ENCODE assay signal across 1 cellular context in genomic region chr7:128783143-128783799, GRCh38.
TF ChIP-seq lines count a peak whose summit lies in the region.

No MANE protein-coding gene starts in this region.

TF ChIP-seq in K562, 482 proteins besides CTCF, POLR2A, EP300 and RAD21 (continued from another document and continues in another):
- TF ChIP-seq AFF4 (CRISPR knock-in tag; IDR thresholded peaks at IDR 0.05) = peak; percentile 73; the same call in 1 of the 2 replicates
- no peak for TF ChIP-seq ILF3 (IDR thresholded peaks at IDR 0.05; ENCODE audit: borderline replicate concordance)
- 0 out of 2 replicates have a peak, but pooled peaks have one; percentile 17 for TF ChIP-seq FOXM1 (IDR thresholded peaks at IDR 0.05; ENCODE audit: low read depth)
- 0 out of 2 replicates have a peak, but pooled peaks have one; percentile 53 for TF ChIP-seq FOXM1 (CRISPR knock-in tag; IDR thresholded peaks at IDR 0.05; ENCODE audit: low read depth)
- peak; percentile 97 for TF ChIP-seq BDP1 (IDR thresholded peaks at IDR 0.05; ENCODE audit: insufficient read depth, insufficient read length)
- TF ChIP-seq ZFPM2 (CRISPR knock-in tag; IDR thresholded peaks at IDR 0.05) = no peak
- 0 out of 2 replicates have a peak, but pooled peaks have one; percentile 27 for TF ChIP-seq ZNF644 (tag; IDR thresholded peaks at IDR 0.05; ENCODE audit: low read depth)
- peak; percentile 79 for TF ChIP-seq CXXC5 (CRISPR knock-in tag; IDR thresholded peaks at IDR 0.05)
- no peak for TF ChIP-seq ZNF140 (CRISPR knock-in tag; IDR thresholded peaks at IDR 0.05)
- TF ChIP-seq TFAM (CRISPR knock-in tag; conservative IDR thresholded peaks at IDR 0.05) = no peak
- peak; percentile 98 for TF ChIP-seq DACH1 (IDR thresholded peaks at IDR 0.05; ENCODE audit: partially characterized antibody)
- no peak for TF ChIP-seq ZNF175 (CRISPR knock-in tag; IDR thresholded peaks at IDR 0.05; ENCODE audit: low read depth)
- peak; percentile 4 to 60; a peak in 2 of 4 replicates for TF ChIP-seq ZMIZ1 (IDR thresholded peaks at IDR 0.05; ENCODE audit: low read depth in 2 of 2, low read length in 2 of 2)
- peak; percentile 96 for TF ChIP-seq GTF3C2 (IDR thresholded peaks at IDR 0.05; ENCODE audit: borderline replicate concordance, extremely low read depth, insufficient read length)
- peak; percentile 56; the same call in 1 of the 2 replicates for TF ChIP-seq SMAD3 (CRISPR knock-in tag; conservative IDR thresholded peaks at IDR 0.05)
- TF ChIP-seq ZNF174 (CRISPR knock-in tag; IDR thresholded peaks at IDR 0.05) = peak; percentile 71; the same call in 1 of the 2 replicates
- peak; percentile 77 for TF ChIP-seq TRIM28 (IDR thresholded peaks at IDR 0.05)
- peak; percentile 90 for TF ChIP-seq ZBTB2 (IDR thresholded peaks at IDR 0.05)
- peak; percentile 87 for TF ChIP-seq FOXP1 (CRISPR knock-in tag; IDR thresholded peaks at IDR 0.05)
- TF ChIP-seq ZNF431 (CRISPR knock-in tag; IDR thresholded peaks at IDR 0.05) = peak; percentile 86
- no peak for TF ChIP-seq STAG1 (CRISPR knock-in tag; IDR thresholded peaks at IDR 0.05; ENCODE audit: borderline replicate concordance)
- TF ChIP-seq CBFB (CRISPR knock-in tag; IDR thresholded peaks at IDR 0.05) = no peak
- TF ChIP-seq NFXL1 (CRISPR knock-in tag; IDR thresholded peaks at IDR 0.05) = no peak
- TF ChIP-seq BRD9 (IDR thresholded peaks at IDR 0.05; ENCODE audit: low read depth, partially characterized antibody) = peak; percentile 99
- peak; percentile 50; the same call in 1 of the 2 replicates for TF ChIP-seq GMEB1 (CRISPR knock-in tag; IDR thresholded peaks at IDR 0.05)
- TF ChIP-seq TCF3 (CRISPR knock-in tag; IDR thresholded peaks at IDR 0.05) = peak; percentile 74
- TF ChIP-seq ZKSCAN1 (IDR thresholded peaks at IDR 0.05; ENCODE audit: low read depth, low read length) = peak; percentile 86; the same call in 1 of the 2 replicates
- 0 out of 2 replicates have a peak, but pooled peaks have one; percentile 31 for TF ChIP-seq FOXK1 (CRISPR knock-in tag; IDR thresholded peaks at IDR 0.05; ENCODE audit: borderline replicate concordance)
- TF ChIP-seq PREB (CRISPR knock-in tag; IDR thresholded peaks at IDR 0.05) = peak; percentile 91; the same call in 1 of the 2 replicates
- TF ChIP-seq NEUROD1 (IDR thresholded peaks at IDR 0.05; ENCODE audit: borderline replicate concordance, low read depth, low read length, partially characterized antibody) = peak; percentile 69
- TF ChIP-seq FOSL1 (tag; conservative IDR thresholded peaks at IDR 0.05) = peak; percentile 31; the same call in 1 of the 2 replicates
- TF ChIP-seq ZNF77 (CRISPR knock-in tag; IDR thresholded peaks at IDR 0.05) = peak; percentile 52; the same call in 1 of the 2 replicates
- TF ChIP-seq RREB1 (CRISPR knock-in tag; IDR thresholded peaks at IDR 0.05) = peak; percentile 97
- peak; percentile 16; the same call in 1 of the 2 replicates for TF ChIP-seq NFIX (CRISPR knock-in tag; IDR thresholded peaks at IDR 0.05; ENCODE audit: low read depth)
- TF ChIP-seq ZBTB9 (CRISPR knock-in tag; IDR thresholded peaks at IDR 0.05) = peak; percentile 95
- TF ChIP-seq CBX1 (IDR thresholded peaks at IDR 0.05; ENCODE audit: low read depth) = peak; percentile 85; the same call in 1 of the 2 replicates
- TF ChIP-seq NR4A1 (CRISPR knock-in tag; IDR thresholded peaks at IDR 0.05) = 0 out of 2 replicates have a peak, but pooled peaks have one; percentile 50
- no peak for TF ChIP-seq NR4A1 (tag; IDR thresholded peaks at IDR 0.05)
